Comparison of ENCODE assay signal across 1 cellular context in the genomic region with DNA sequence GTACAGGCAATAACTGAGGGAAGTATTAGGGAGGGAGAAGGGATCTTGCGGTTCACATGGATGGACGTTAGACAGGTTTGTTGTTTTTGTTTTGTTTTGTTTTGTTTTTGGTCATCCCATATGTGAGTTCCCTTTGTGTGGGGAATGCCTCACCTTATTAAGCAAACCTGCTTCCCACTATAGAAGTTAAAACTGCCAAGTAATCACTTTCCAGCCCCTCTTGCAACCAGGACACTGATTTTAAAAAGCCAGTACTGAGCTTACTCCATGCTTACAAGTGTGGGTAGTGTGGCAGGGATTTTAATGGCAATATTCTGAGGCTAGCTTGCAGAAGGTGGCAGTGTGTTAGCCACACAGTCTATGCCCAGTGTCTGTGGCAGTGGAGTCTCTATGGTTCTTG.
A peak's percentile ranks its signal among the peaks of the same experiment; 100 is the strongest.
TF ChIP-seq lines count a peak whose summit lies in the region.

No MANE protein-coding gene starts in this region.

TF ChIP-seq in K562, 482 proteins besides CTCF, POLR2A, EP300 and RAD21:
- TF ChIP-seq NR2C1 (IDR thresholded peaks at IDR 0.05): no peak
- TF ChIP-seq NR2C1 (tag; IDR thresholded peaks at IDR 0.05): no peak
- TF ChIP-seq ZNF316 (IDR thresholded peaks at IDR 0.05): peak; percentile 86
- TF ChIP-seq LCOR (CRISPR knock-in tag; IDR thresholded peaks at IDR 0.05): no peak
- TF ChIP-seq MAFG (tag; conservative IDR thresholded peaks at IDR 0.05): peak; percentile 71
- TF ChIP-seq MAFF (IDR thresholded peaks at IDR 0.05; ENCODE audit: low read length): peak; percentile 55; the same call in 1 of the 2 replicates
- TF ChIP-seq, protein P1, sequence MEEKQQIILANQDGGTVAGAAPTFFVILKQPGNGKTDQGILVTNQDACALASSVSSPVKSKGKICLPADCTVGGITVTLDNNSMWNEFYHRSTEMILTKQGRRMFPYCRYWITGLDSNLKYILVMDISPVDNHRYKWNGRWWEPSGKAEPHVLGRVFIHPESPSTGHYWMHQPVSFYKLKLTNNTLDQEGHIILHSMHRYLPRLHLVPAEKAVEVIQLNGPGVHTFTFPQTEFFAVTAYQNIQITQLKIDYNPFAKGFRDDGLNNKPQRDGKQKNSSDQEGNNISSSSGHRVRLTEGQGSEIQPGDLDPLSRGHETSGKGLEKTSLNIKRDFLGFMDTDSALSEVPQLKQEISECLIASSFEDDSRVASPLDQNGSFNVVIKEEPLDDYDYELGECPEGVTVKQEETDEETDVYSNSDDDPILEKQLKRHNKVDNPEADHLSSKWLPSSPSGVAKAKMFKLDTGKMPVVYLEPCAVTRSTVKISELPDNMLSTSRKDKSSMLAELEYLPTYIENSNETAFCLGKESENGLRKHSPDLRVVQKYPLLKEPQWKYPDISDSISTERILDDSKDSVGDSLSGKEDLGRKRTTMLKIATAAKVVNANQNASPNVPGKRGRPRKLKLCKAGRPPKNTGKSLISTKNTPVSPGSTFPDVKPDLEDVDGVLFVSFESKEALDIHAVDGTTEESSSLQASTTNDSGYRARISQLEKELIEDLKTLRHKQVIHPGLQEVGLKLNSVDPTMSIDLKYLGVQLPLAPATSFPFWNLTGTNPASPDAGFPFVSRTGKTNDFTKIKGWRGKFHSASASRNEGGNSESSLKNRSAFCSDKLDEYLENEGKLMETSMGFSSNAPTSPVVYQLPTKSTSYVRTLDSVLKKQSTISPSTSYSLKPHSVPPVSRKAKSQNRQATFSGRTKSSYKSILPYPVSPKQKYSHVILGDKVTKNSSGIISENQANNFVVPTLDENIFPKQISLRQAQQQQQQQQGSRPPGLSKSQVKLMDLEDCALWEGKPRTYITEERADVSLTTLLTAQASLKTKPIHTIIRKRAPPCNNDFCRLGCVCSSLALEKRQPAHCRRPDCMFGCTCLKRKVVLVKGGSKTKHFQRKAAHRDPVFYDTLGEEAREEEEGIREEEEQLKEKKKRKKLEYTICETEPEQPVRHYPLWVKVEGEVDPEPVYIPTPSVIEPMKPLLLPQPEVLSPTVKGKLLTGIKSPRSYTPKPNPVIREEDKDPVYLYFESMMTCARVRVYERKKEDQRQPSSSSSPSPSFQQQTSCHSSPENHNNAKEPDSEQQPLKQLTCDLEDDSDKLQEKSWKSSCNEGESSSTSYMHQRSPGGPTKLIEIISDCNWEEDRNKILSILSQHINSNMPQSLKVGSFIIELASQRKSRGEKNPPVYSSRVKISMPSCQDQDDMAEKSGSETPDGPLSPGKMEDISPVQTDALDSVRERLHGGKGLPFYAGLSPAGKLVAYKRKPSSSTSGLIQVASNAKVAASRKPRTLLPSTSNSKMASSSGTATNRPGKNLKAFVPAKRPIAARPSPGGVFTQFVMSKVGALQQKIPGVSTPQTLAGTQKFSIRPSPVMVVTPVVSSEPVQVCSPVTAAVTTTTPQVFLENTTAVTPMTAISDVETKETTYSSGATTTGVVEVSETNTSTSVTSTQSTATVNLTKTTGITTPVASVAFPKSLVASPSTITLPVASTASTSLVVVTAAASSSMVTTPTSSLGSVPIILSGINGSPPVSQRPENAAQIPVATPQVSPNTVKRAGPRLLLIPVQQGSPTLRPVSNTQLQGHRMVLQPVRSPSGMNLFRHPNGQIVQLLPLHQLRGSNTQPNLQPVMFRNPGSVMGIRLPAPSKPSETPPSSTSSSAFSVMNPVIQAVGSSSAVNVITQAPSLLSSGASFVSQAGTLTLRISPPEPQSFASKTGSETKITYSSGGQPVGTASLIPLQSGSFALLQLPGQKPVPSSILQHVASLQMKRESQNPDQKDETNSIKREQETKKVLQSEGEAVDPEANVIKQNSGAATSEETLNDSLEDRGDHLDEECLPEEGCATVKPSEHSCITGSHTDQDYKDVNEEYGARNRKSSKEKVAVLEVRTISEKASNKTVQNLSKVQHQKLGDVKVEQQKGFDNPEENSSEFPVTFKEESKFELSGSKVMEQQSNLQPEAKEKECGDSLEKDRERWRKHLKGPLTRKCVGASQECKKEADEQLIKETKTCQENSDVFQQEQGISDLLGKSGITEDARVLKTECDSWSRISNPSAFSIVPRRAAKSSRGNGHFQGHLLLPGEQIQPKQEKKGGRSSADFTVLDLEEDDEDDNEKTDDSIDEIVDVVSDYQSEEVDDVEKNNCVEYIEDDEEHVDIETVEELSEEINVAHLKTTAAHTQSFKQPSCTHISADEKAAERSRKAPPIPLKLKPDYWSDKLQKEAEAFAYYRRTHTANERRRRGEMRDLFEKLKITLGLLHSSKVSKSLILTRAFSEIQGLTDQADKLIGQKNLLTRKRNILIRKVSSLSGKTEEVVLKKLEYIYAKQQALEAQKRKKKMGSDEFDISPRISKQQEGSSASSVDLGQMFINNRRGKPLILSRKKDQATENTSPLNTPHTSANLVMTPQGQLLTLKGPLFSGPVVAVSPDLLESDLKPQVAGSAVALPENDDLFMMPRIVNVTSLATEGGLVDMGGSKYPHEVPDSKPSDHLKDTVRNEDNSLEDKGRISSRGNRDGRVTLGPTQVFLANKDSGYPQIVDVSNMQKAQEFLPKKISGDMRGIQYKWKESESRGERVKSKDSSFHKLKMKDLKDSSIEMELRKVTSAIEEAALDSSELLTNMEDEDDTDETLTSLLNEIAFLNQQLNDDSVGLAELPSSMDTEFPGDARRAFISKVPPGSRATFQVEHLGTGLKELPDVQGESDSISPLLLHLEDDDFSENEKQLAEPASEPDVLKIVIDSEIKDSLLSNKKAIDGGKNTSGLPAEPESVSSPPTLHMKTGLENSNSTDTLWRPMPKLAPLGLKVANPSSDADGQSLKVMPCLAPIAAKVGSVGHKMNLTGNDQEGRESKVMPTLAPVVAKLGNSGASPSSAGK (IDR thresholded peaks at IDR 0.05): no peak
- TF ChIP-seq MAFK (IDR thresholded peaks at IDR 0.05; ENCODE audit: low read length): peak; percentile 59; the same call in 1 of the 2 replicates
- TF ChIP-seq RHOXF2B (CRISPR knock-in tag; conservative IDR thresholded peaks at IDR 0.05): no peak
- TF ChIP-seq C11orf30 (IDR thresholded peaks at IDR 0.05; ENCODE audit: low read depth): peak; percentile 79
